Comparison of ENCODE assay signal across 1 cellular context in genomic region chr1:236207569-236207968, GRCh38.
TF ChIP-seq lines count a peak whose summit lies in the region.

No MANE protein-coding gene starts in this region.

TF ChIP-seq in SK-N-SH, 30 proteins besides CTCF, POLR2A, EP300 and RAD21 (continued from another document):
- TF ChIP-seq, protein P1, sequence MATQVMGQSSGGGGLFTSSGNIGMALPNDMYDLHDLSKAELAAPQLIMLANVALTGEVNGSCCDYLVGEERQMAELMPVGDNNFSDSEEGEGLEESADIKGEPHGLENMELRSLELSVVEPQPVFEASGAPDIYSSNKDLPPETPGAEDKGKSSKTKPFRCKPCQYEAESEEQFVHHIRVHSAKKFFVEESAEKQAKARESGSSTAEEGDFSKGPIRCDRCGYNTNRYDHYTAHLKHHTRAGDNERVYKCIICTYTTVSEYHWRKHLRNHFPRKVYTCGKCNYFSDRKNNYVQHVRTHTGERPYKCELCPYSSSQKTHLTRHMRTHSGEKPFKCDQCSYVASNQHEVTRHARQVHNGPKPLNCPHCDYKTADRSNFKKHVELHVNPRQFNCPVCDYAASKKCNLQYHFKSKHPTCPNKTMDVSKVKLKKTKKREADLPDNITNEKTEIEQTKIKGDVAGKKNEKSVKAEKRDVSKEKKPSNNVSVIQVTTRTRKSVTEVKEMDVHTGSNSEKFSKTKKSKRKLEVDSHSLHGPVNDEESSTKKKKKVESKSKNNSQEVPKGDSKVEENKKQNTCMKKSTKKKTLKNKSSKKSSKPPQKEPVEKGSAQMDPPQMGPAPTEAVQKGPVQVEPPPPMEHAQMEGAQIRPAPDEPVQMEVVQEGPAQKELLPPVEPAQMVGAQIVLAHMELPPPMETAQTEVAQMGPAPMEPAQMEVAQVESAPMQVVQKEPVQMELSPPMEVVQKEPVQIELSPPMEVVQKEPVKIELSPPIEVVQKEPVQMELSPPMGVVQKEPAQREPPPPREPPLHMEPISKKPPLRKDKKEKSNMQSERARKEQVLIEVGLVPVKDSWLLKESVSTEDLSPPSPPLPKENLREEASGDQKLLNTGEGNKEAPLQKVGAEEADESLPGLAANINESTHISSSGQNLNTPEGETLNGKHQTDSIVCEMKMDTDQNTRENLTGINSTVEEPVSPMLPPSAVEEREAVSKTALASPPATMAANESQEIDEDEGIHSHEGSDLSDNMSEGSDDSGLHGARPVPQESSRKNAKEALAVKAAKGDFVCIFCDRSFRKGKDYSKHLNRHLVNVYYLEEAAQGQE (IDR thresholded peaks at IDR 0.05; ENCODE audit: low read depth, low read length) = no peak
- no peak for TF ChIP-seq MEF2A (IDR thresholded peaks at IDR 0.05; ENCODE audit: borderline replicate concordance, low read depth)
- no peak for TF ChIP-seq POLR2AphosphoS5 (IDR thresholded peaks at IDR 0.05; ENCODE audit: low read depth, low read length)
- no peak for TF ChIP-seq GABPA (IDR thresholded peaks at IDR 0.05; ENCODE audit: low read depth)
